In genomic region chr11:22189660-22190059, GRCh38 we compare ENCODE assay signal across 9 cellular contexts. TPM values are rescaled to one million over a fixed set of nuclear protein-coding genes. Genes with fewer than 3 reads are reported as not detected.
"Had no signal": no experiment of that assay in that cellular context is flagged by ENCODE, and none has a peak within 500 bp of the region (broad histone marks: within the 10 kb centered on the region; RNA-seq: fewer than 3 reads in every experiment).

No MANE protein-coding gene starts in this region.

- H2AFZ ChIP-seq: GM23248 had no signal

- H3K27ac ChIP-seq: GM23248 had no signal

- ATAC-seq: HCT116 had no signal

- DNase-seq: GM23248, GOT3, H7, HFFc6, IMR-90, KBM-7 had no signal

- H3K36me3 ChIP-seq: HAP-1 had no signal

- H3K9ac ChIP-seq: GM23248 had no signal

- H3K4me3 ChIP-seq: GM23248, HAP-1 had no signal

- H3K9me3 ChIP-seq: HAP-1 had no signal

RNA-seq across cellular contexts. Expression of gene ANO5, which starts 3.2 kb away (rescaled TPM):
- total RNA-seq: GM23248, HFFc6, HT-29, IMR-90 had no signal
- polyA plus RNA-seq: GM23248, IMR-90 had no signal
